ENCODE assay signal across 21 cellular contexts in the genomic region with DNA sequence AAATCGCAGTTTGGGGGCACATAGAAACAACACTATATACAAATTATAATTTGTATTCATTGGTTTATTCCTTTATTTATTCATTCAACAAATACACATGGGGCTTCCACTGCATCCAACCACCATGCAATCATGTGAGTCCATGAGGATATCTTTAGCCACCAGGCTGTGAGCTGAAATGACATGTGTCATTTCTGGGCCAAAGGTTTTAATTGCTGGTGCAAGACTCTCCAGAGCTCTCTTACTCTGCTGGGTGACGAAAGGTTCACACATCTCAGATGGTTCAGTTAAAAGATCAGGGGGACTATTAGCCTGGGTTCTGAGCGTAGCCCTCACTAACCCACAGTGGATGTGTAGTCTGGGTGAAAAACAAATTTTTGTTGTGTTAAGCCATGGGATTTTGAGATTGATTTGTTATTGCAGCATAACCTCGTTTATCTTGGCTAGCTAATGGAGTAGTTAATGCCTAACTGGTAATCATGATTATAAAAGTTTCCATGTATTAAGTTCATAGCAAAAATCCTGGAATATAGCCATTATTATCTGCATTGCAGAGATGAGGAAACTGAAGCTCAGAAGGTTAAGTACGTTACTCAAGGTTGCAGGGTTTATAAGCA.
"Had no signal": no experiment of that assay in that cellular context is flagged by ENCODE, and none has a peak within 500 bp of the region (broad histone marks: within the 10 kb centered on the region; RNA-seq: fewer than 3 reads in every experiment).

No MANE protein-coding gene starts in this region.

- H3K36me3 ChIP-seq: left ventricle myocardium inferior, prostate gland, thoracic aorta, transverse colon had no signal

- H3K4me3 ChIP-seq: dorsolateral prefrontal cortex, left ventricle myocardium inferior, lung, prostate gland, thoracic aorta, transverse colon had no signal

- ATAC-seq: naive thymus-derived CD4-positive, alpha-beta T cell; sciatic nerve; stimulated activated naive B cell treated with anti-CD40 and anti-IgM and Interleukin-4, amounts not matched to agents 10 μg/mL and 1 μg/mL and 100 μg/mL, for 72 hours; stimulated activated naive CD8-positive, alpha-beta T cell treated with anti-CD3 and anti-CD28 coated beads, Interleukin-15, amount 100 ng/mL, for 72 hours had no signal

- H3K9me3 ChIP-seq: prostate gland, thoracic aorta, transverse colon had no signal

- H3K4me1 ChIP-seq: left ventricle myocardium inferior, parathyroid adenoma, prostate gland, transverse colon had no signal

- DNase-seq: cortex of kidney; dorsolateral prefrontal cortex; effector CD8-positive, alpha-beta T cell; foreskin melanocyte; head of caudate nucleus; hippocampal formation; islet precursor cell; left ventricle myocardium inferior; mesenchymal stem cell; naive thymus-derived CD4-positive, alpha-beta T cell; stimulated activated CD4-positive, alpha-beta T cell treated with anti-CD3 and anti-CD28 coated beads, Interleukin-2, amount 100 ng/mL, for 24 hours; stimulated activated CD4-positive, alpha-beta T cell treated with anti-CD3 and anti-CD28 coated beads, Interleukin-4, amount 100 ng/mL, for 4 hours; stimulated activated naive B cell treated with anti-CD40 and anti-IgM and Interleukin-4, amounts not matched to agents 10 μg/mL and 1 μg/mL and 100 μg/mL, for 72 hours; stimulated activated naive CD8-positive, alpha-beta T cell treated with anti-CD3 and anti-CD28 coated beads, Interleukin-15, amount 100 ng/mL, for 72 hours; substantia nigra; transverse colon had no signal

- H3K27ac ChIP-seq: dorsolateral prefrontal cortex, left ventricle myocardium inferior, parathyroid adenoma, prostate gland, thoracic aorta, transverse colon had no signal

- H3K27me3 ChIP-seq: transverse colon had no signal
